ENCODE assay signal across 25 cellular contexts in genomic region chr21:44890338-44890931, GRCh38. TPM values are rescaled to one million over a fixed set of nuclear protein-coding genes. Genes with fewer than 3 reads are reported as not detected.
DNase-seq lines count a peak whose midpoint lies in the region; ATAC-seq, FAIRE-seq and TF ChIP-seq lines count a peak whose summit lies in the region.
"Had no signal": no experiment of that assay in that cellular context is flagged by ENCODE, and none has a peak within 500 bp of the region (broad histone marks: within the 10 kb centered on the region; RNA-seq: fewer than 3 reads in every experiment).

No MANE protein-coding gene starts in this region.

- peaks cover 3% of the 10 kb centered on the region for H3K9me1 ChIP-seq in K562 (ENCODE audit: control insufficient read depth, insufficient read depth, low read length)

- TF ChIP-seq EP300 in SK-N-SH (IDR thresholded peaks at IDR 0.05; ENCODE audit: borderline replicate concordance in 1 of 2, low read depth in 1 of 2, low read length in 1 of 2): no peak
- no peak for TF ChIP-seq EP300 in K562 (IDR thresholded peaks at IDR 0.05; ENCODE audit: low read length)

- intact Hi-C loops in CD14-positive monocyte (cut with micrococcal nuclease) (no loop called here), K562 (cut with micrococcal nuclease) (no loop called here), lower lobe of right lung (cut with DNase I) (no loop called here)

- no peak overlapping the region for H2AFZ ChIP-seq in SK-N-SH (ENCODE audit: low read depth)
- H2AFZ ChIP-seq in K562 (ENCODE audit: low read depth, low read length): no peak overlapping the region

- H3K9me2 ChIP-seq in SK-N-SH: no peaks in the 10 kb centered on the region

- H3K4me1 ChIP-seq in SK-N-SH (ENCODE audit: control insufficient read depth in 1 of 2, insufficient read depth in 2 of 2, low read depth in 1 of 2, low read length in 1 of 2) (peaks cover 0 to 5% of the 10 kb centered on the region in 2 experiments; a peak in 1 of 4 replicates), K562 (replicated peaks in 1 of 2; ENCODE audit: control insufficient read depth in 2 of 2, insufficient read depth in 2 of 2, low read length in 2 of 2) (peaks cover 0 to 67% of the 10 kb centered on the region in 2 experiments; a peak in 2 of 5 replicates), lower lobe of right lung (no peaks in the 10 kb centered on the region)
- H3K4me1 ChIP-seq: sigmoid colon, uterus had no signal

- H3K27me3 ChIP-seq in SK-N-SH (ENCODE audit: insufficient read depth): peaks cover 5% of the 10 kb centered on the region; the same call in 1 of the 2 replicates
- H3K27me3 ChIP-seq in K562 (ENCODE audit: control insufficient read depth in 2 of 2, insufficient read depth in 2 of 2, low read length in 2 of 2): peaks cover 34 to 88% of the 10 kb centered on the region in 2 experiments; a peak in 4 of 5 replicates
- peaks cover 6% of the 10 kb centered on the region for H3K27me3 ChIP-seq in lower lobe of right lung (ENCODE audit: low read depth)
- H3K27me3 ChIP-seq: uterus had no signal

- no peak for TF ChIP-seq CTCF in SK-N-SH (IDR thresholded peaks at IDR 0.05)
- no peak for TF ChIP-seq CTCF in CD14-positive monocyte (IDR thresholded peaks at IDR 0.05)
- TF ChIP-seq CTCF in K562 (IDR thresholded peaks at IDR 0.05 in 2 of 3, conservative IDR thresholded peaks at IDR 0.05 in 1 of 3; ENCODE audit: insufficient read depth in 2 of 3, low read depth in 1 of 3, low read length in 3 of 3): no peak
- no peak for TF ChIP-seq CTCF in lower lobe of right lung (IDR thresholded peaks at IDR 0.05)

- no TSS peak for BruUV-seq in K562 (replicated peaks; lab: Mats Ljungman, UMichigan)

- H3K4me3 ChIP-seq in SK-N-SH (ENCODE audit: low read depth in 2 of 2, low read length in 1 of 2) (no peak overlapping the region), K562 (no peak overlapping the region), lower lobe of right lung (no peak overlapping the region)
- H3K4me3 ChIP-seq: dorsolateral prefrontal cortex, sigmoid colon, suprapubic skin, uterus had no signal

- CTCF ChIA-PET in SK-N-SH (lab: Yijun Ruan, JAX): interaction anchor here (2.9 to 5.5 kb wide), 2 partner anchors 21 to 42 kb away, joined by 9 to 39 read pairs; no protein-coding TSS in a partner anchor
- CTCF ChIA-PET in K562 (lab: Yijun Ruan, JAX; ENCODE audit: low intra/inter-chr PET ratio): interaction anchor here (0.6 kb wide), 1 partner anchor 212 kb away, joined by 3 read pairs; no protein-coding TSS in a partner anchor

- no peak for TF ChIP-seq RAD21 in SK-N-SH (IDR thresholded peaks at IDR 0.05; ENCODE audit: low read length)
- no peak for TF ChIP-seq RAD21 in K562 (CRISPR knock-in tag; conservative IDR thresholded peaks at IDR 0.05 in 1 of 2, IDR thresholded peaks at IDR 0.05 in 1 of 2)

- DNase-seq in SK-N-SH (peak; percentile 61), CD14-positive monocyte (ENCODE audit: low spot score) (no peak), K562 (ENCODE audit: extremely low read depth in 1 of 4, low spot score in 3 of 4) (no peak), lower lobe of right lung (peak; percentile 45), pons (ENCODE audit: low spot score) (no peak)
- DNase-seq: ACHN; activated CD4-positive, alpha-beta T cell treated with anti-CD3 and anti-CD28 coated beads for 48 hours; anterior cingulate cortex; caudate nucleus; dorsolateral prefrontal cortex; foreskin fibroblast; GF-D8; GOT3; hippocampal formation; KBM-7; NCI-H187 treated with DMSO at 0.1 percent for 48 hours; NCI-H446 treated with DMSO at 0.1 percent for 48 hours; sigmoid colon; T-helper 1 cell; uterus had no signal

- no peaks in the 10 kb centered on the region for H3F3A ChIP-seq in SK-N-SH (replicated peaks; ENCODE audit: insufficient read depth)

- H3K9me3 ChIP-seq in SK-N-SH: no peaks in the 10 kb centered on the region
- no peaks in the 10 kb centered on the region for H3K9me3 ChIP-seq in K562 (replicated peaks; ENCODE audit: control insufficient read depth, insufficient read depth, low read depth, low read length)
- no peaks in the 10 kb centered on the region for H3K9me3 ChIP-seq in lower lobe of right lung
- H3K9me3 ChIP-seq: sigmoid colon, suprapubic skin, uterus had no signal

- peak overlapping the region in 4 of 7 donors; percentile 41 to 84 (median 64) for H3K27ac Mint-ChIP-seq in CD14-positive monocyte

- H3K27ac ChIP-seq in SK-N-SH (ENCODE audit: low read depth in 2 of 2, low read length in 1 of 2) (no peak overlapping the region), K562 (ENCODE audit: extremely low read depth, low read depth, low read length) (no peak overlapping the region), lower lobe of right lung (no peak overlapping the region)
- H3K27ac ChIP-seq: dorsolateral prefrontal cortex, epithelial cell of prostate, sigmoid colon, suprapubic skin, uterus had no signal

- peaks cover 69 to 95% of the 10 kb centered on the region in 2 donors for H3K36me3 Mint-ChIP-seq in CD14-positive monocyte

- POLR2A ChIA-PET in SK-N-SH (lab: Yijun Ruan, JAX): no interaction called here
- POLR2A ChIA-PET in K562 (lab: Yijun Ruan, JAX): interaction anchor here (0.7 kb wide), 1 partner anchor 29 kb away, joined by 4 read pairs; no protein-coding TSS in a partner anchor

- no peak for FAIRE-seq in K562 (lab: Jason Lieb, UNC)

- ATAC-seq in SK-N-SH treated with all-trans-retinoic acid at 6 μM for 48 hours: no peak
- ATAC-seq in K562: no peak
- ATAC-seq in lower lobe of right lung: no peak
- ATAC-seq in GM18511 (IDR thresholded peaks at IDR 0.05; ENCODE audit: unreplicated experiment): no peak
- ATAC-seq in GM21447 (IDR thresholded peaks at IDR 0.05; ENCODE audit: unreplicated experiment): no peak

- in situ Hi-C loops in K562 (cut with MboI): no loop called here

- H3K4me1 Mint-ChIP-seq in CD14-positive monocyte: peaks cover 11% of the 10 kb centered on the region

- 32% methylated on average over 14 of the region's 24 CpGs for WGBS in SK-N-SH (ENCODE audit: low lambda C conversion rate)
- 13% methylated on average over 24 of the region's 24 CpGs for WGBS in K562 (ENCODE audit: insufficient coverage, low coverage, missing lambda C conversion rate)

- H3K36me3 ChIP-seq in SK-N-SH (replicated peaks in 1 of 2; ENCODE audit: control insufficient read depth in 1 of 2, insufficient read depth in 2 of 2, low read length in 1 of 2) (no peaks in the 10 kb centered on the region), K562 (ENCODE audit: control insufficient read depth, insufficient read depth, low read length) (no peaks in the 10 kb centered on the region), lower lobe of right lung (peaks cover 25% of the 10 kb centered on the region)
- H3K36me3 ChIP-seq: sigmoid colon, suprapubic skin, uterus had no signal

- H3K4me2 ChIP-seq in SK-N-SH (no peak overlapping the region), K562 (ENCODE audit: insufficient read depth, low read length) (no peak overlapping the region)

- no peak for TF ChIP-seq POLR2A in K562 (conservative IDR thresholded peaks at IDR 0.05)

- H3K9me3 Mint-ChIP-seq in CD14-positive monocyte: peaks cover 0 to 2% (median 0%) of the 10 kb centered on the region in 7 donors

- H3K9ac ChIP-seq in SK-N-SH (no peak overlapping the region), K562 (ENCODE audit: insufficient read depth in 1 of 2, low read depth in 2 of 2, low read length in 2 of 2) (peak overlapping the region in 1 of 2 experiments; percentile 8; a peak in 1 of 4 replicates)

- H4K20me1 ChIP-seq in SK-N-SH (ENCODE audit: insufficient read depth) (no peaks in the 10 kb centered on the region), K562 (replicated peaks; ENCODE audit: control insufficient read depth, insufficient read depth, low read length) (peaks cover 24% of the 10 kb centered on the region)

- no peaks in the 10 kb centered on the region for H3K27me3 Mint-ChIP-seq in CD14-positive monocyte (ENCODE audit: low read depth in 3 of 3)

- H3K4me3 Mint-ChIP-seq in CD14-positive monocyte: no peak overlapping the region

- H3K79me2 ChIP-seq in SK-N-SH (ENCODE audit: insufficient read depth) (no peaks in the 10 kb centered on the region), K562 (ENCODE audit: control insufficient read depth, insufficient read depth, low read length) (no peaks in the 10 kb centered on the region)

RNA-seq across cellular contexts. Expression of gene PTTG1IP, which starts 16.9 kb away (rescaled TPM):
- polyA plus RNA-seq in SK-N-SH (2012; rRNA removed) (171 and 196 TPM in 2 replicates), CD14-positive monocyte (100 to 1,000 TPM; 206 to 238 TPM), K562 (2011; rRNA removed) (92.4 and 138 TPM in 2 replicates), K562 (2014; fragmentation: Illumina TruSeq; extraction: Trizol) (77.0 and 77.8 TPM in 2 replicates), K562 (2014; fragmentation: Nextera tagmentation; extraction: Ambion mirVana) (1 to 10 TPM; 5.0 to 9.2 TPM), K562 (2014; rRNA removed) (82.4 and 86.9 TPM in 2 replicates)
- 173 and 196 TPM in 2 replicates for polyA plus RNA-seq in SK-N-SH (2012; cell fraction: cytosol; rRNA removed)
- 113 and 135 TPM in 2 replicates for polyA plus RNA-seq in SK-N-SH (2012; cell fraction: nucleus; rRNA removed)
- total RNA-seq in K562 (2011; cell fraction: chromatin; rRNA removed; ENCODE audit: low replicate concordance): 109 and 139 TPM in 2 replicates
- 131 and 151 TPM in 2 replicates for total RNA-seq in K562 (2011; cell fraction: nucleolus; rRNA removed)
- total RNA-seq in K562 (2011; cell fraction: nucleoplasm; rRNA removed): 146 and 174 TPM in 2 replicates
- total RNA-seq in K562 (2014; rRNA removed) (85.4 and 97.6 TPM in 2 replicates), K562 (2014; rRNA removed; fragmentation: Illumina TruSeq; extraction: Trizol) (65.7 and 66.2 TPM in 2 replicates), K562 (2015; rRNA removed; fragmentation: Illumina TruSeq; extraction: Trizol) (92.9 and 98.7 TPM in 2 replicates), K562 (2021) (99.3 and 99.5 TPM in 2 replicates), lower lobe of right lung (209 TPM)
- polyA plus RNA-seq in K562 (2011; cell fraction: cytosol; rRNA removed): 79.9 and 115 TPM in 2 replicates
- polyA plus RNA-seq in K562 (2011; cell fraction: nucleus; rRNA removed): 69.1 and 123 TPM in 2 replicates
- polyA plus RNA-seq in K562 (2012): 77.4 and 167 TPM in 2 replicates
- polyA minus RNA-seq in K562 (2011; rRNA and poly(A)+ RNA removed): 54.1 and 70.2 TPM in 2 replicates
- 69.1 and 114 TPM in 2 replicates for polyA minus RNA-seq in K562 (2011; cell fraction: cytosol; rRNA and poly(A)+ RNA removed)
- 17.4 and 40.2 TPM in 2 replicates for polyA minus RNA-seq in K562 (2011; cell fraction: nucleus; rRNA and poly(A)+ RNA removed)

RNA-seq across cellular contexts. Expression of gene ITGB2, which starts 30.3 kb away (rescaled TPM):
- 0.67 and 0.77 TPM in 2 replicates for polyA plus RNA-seq in SK-N-SH (2012; rRNA removed)
- polyA plus RNA-seq in SK-N-SH (2012; cell fraction: cytosol; rRNA removed): 0.32 and 0.75 TPM in 2 replicates
- polyA plus RNA-seq in SK-N-SH (2012; cell fraction: nucleus; rRNA removed): 2.0 TPM in 2 replicates
- polyA plus RNA-seq in CD14-positive monocyte: 1,000 to 10,000 TPM; 1,470 to 1,628 TPM
- total RNA-seq in K562 (2011; cell fraction: chromatin; rRNA removed; ENCODE audit: low replicate concordance): 0.69 and 1.4 TPM in 2 replicates
- 1.0 and 1.3 TPM in 2 replicates for total RNA-seq in K562 (2011; cell fraction: nucleolus; rRNA removed)
- 0.23 and 0.29 TPM in 2 replicates for total RNA-seq in K562 (2011; cell fraction: nucleoplasm; rRNA removed)
- 0.78 and 1.0 TPM in 2 replicates for total RNA-seq in K562 (2014; rRNA removed)
- 0.07 and 0.22 TPM in 2 replicates for total RNA-seq in K562 (2014; rRNA removed; fragmentation: Illumina TruSeq; extraction: Trizol)
- total RNA-seq in K562 (2015; rRNA removed; fragmentation: Illumina TruSeq; extraction: Trizol): 0.49 and 0.51 TPM in 2 replicates
- total RNA-seq in K562 (2021): 1.2 and 1.3 TPM in 2 replicates
- 0.20 and 1.6 TPM in 2 replicates for polyA plus RNA-seq in K562 (2011; rRNA removed)
- polyA plus RNA-seq in K562 (2011; cell fraction: cytosol; rRNA removed): 0.33 and 1.3 TPM in 2 replicates
- 2.0 and 3.1 TPM in 2 replicates for polyA plus RNA-seq in K562 (2011; cell fraction: nucleus; rRNA removed)
- 0.77 and 5.1 TPM in 2 replicates for polyA plus RNA-seq in K562 (2012)
- polyA plus RNA-seq in K562 (2014; fragmentation: Illumina TruSeq; extraction: Trizol): 0.24 and 0.25 TPM in 2 replicates
- polyA plus RNA-seq in K562 (2014; fragmentation: Nextera tagmentation; extraction: Ambion mirVana): not detected
- 0.57 and 0.60 TPM in 2 replicates for polyA plus RNA-seq in K562 (2014; rRNA removed)
- polyA minus RNA-seq in K562 (2011; rRNA and poly(A)+ RNA removed): 0.04 and 0.57 TPM in 2 replicates
- 1.0 and 4.8 TPM in 2 replicates for polyA minus RNA-seq in K562 (2011; cell fraction: cytosol; rRNA and poly(A)+ RNA removed)
- 0.27 and 1.8 TPM in 2 replicates for polyA minus RNA-seq in K562 (2011; cell fraction: nucleus; rRNA and poly(A)+ RNA removed)
- 468 TPM for total RNA-seq in lower lobe of right lung

RNA-seq across cellular contexts. Expression of gene SLX9, which starts 49.4 kb away (rescaled TPM):
- polyA plus RNA-seq in SK-N-SH (2012; rRNA removed): 27.1 and 42.9 TPM in 2 replicates
- 26.2 and 31.9 TPM in 2 replicates for polyA plus RNA-seq in SK-N-SH (2012; cell fraction: cytosol; rRNA removed)
- polyA plus RNA-seq in SK-N-SH (2012; cell fraction: nucleus; rRNA removed): 27.3 and 39.5 TPM in 2 replicates
- polyA plus RNA-seq in CD14-positive monocyte: 1 to 10 TPM; 7.5 to 9.0 TPM
- total RNA-seq in K562 (2011; cell fraction: chromatin; rRNA removed; ENCODE audit: low replicate concordance): 18.9 and 29.0 TPM in 2 replicates
- total RNA-seq in K562 (2011; cell fraction: nucleolus; rRNA removed): 22.8 and 25.7 TPM in 2 replicates
- 14.8 and 16.0 TPM in 2 replicates for total RNA-seq in K562 (2011; cell fraction: nucleoplasm; rRNA removed)
- total RNA-seq in K562 (2014; rRNA removed): 65.2 and 66.8 TPM in 2 replicates
- 11.2 and 14.8 TPM in 2 replicates for total RNA-seq in K562 (2014; rRNA removed; fragmentation: Illumina TruSeq; extraction: Trizol)
- 18.5 and 20.3 TPM in 2 replicates for total RNA-seq in K562 (2015; rRNA removed; fragmentation: Illumina TruSeq; extraction: Trizol)
- 71.2 and 75.5 TPM in 2 replicates for total RNA-seq in K562 (2021)
- polyA plus RNA-seq in K562 (2011; rRNA removed): 13.5 and 16.5 TPM in 2 replicates
- 14.3 and 38.6 TPM in 2 replicates for polyA plus RNA-seq in K562 (2011; cell fraction: cytosol; rRNA removed)
- polyA plus RNA-seq in K562 (2011; cell fraction: nucleus; rRNA removed): 10.2 and 19.3 TPM in 2 replicates
- polyA plus RNA-seq in K562 (2012): 34.2 and 36.9 TPM in 2 replicates
- polyA plus RNA-seq in K562 (2014; fragmentation: Illumina TruSeq; extraction: Trizol): 8.2 and 18.9 TPM in 2 replicates
- 1 to 10 TPM; 1.2 to 1.8 TPM for polyA plus RNA-seq in K562 (2014; fragmentation: Nextera tagmentation; extraction: Ambion mirVana)
- 54.4 and 60.2 TPM in 2 replicates for polyA plus RNA-seq in K562 (2014; rRNA removed)
- polyA minus RNA-seq in K562 (2011; rRNA and poly(A)+ RNA removed): 16.0 and 22.8 TPM in 2 replicates
- polyA minus RNA-seq in K562 (2011; cell fraction: cytosol; rRNA and poly(A)+ RNA removed): 25.3 and 31.3 TPM in 2 replicates
- polyA minus RNA-seq in K562 (2011; cell fraction: nucleus; rRNA and poly(A)+ RNA removed): 3.8 and 5.3 TPM in 2 replicates
- 15.7 TPM for total RNA-seq in lower lobe of right lung

Comparison
In these comparisons a context has a peak if more than half of its experiments do, and no peak if none do; other contexts are left out.
1. DNase-seq: peak in SK-N-SH (single experiment) and lower lobe of right lung (single experiment); none in CD14-positive monocyte (single experiment), K562 (0 of 4) and pons (single experiment).
2. RNA of gene ITGB2, which starts 30.3 kb away (polyA plus RNA-seq): 1,470 to 1,628 TPM in CD14-positive monocyte; 0.32 to 2.0 TPM in SK-N-SH and 0.20 to 5.1 TPM in K562; every median in the first group is over 100 times any median in the second.
3. Of the 27 proteins assayed by ChIP-seq in both K562 and SK-N-SH: peak only in K562: MAX and NRF1; only in SK-N-SH: MXI1; in both: none; in neither: 24.